ENCODE assay signal across 17 cellular contexts in the genomic region with DNA sequence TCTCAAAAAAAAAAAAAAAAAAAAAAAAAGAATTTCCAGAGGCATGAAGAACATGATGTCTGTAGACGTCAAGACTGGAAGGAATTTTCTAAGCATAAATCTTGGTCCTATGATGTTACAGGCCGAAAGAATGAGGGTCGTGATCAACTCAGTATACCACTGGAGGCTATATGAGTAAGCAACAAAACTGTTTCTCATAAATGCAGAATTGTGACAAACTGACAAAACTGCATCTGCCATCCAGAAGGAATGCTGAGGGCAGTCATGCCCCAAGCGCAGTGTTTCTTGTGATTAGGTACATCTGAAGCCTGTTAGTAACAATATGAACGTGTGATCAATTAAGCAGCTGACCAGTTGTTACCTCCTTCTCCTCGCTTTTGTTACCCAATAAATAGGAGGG. TPM values are rescaled to one million over a fixed set of nuclear protein-coding genes. Genes with fewer than 3 reads are reported as not detected.
DNase-seq lines count a peak whose midpoint lies in the region; ATAC-seq and TF ChIP-seq lines count a peak whose summit lies in the region.
"Had no signal": no experiment of that assay in that cellular context is flagged by ENCODE, and none has a peak within 500 bp of the region (broad histone marks: within the 10 kb centered on the region; RNA-seq: fewer than 3 reads in every experiment).

No MANE protein-coding gene starts in this region.

- H3K9me3 ChIP-seq in Panc1 (ENCODE audit: control insufficient read depth, insufficient read depth, low read depth, low read length) (no peaks in the 10 kb centered on the region), liver (ENCODE audit: control insufficient read depth in 4 of 4, low read length in 3 of 4) (no peaks in the 10 kb centered on the region)

- no peak overlapping the region for H3K4me3 ChIP-seq in Panc1 (ENCODE audit: low read depth in 2 of 2, low read length in 2 of 2)
- H3K4me3 ChIP-seq in fibroblast of mammary gland (ENCODE audit: control insufficient read depth, low read depth, low read length): no peak overlapping the region
- H3K4me3 ChIP-seq in liver (ENCODE audit: low read depth in 1 of 3, low read length in 3 of 3): peak overlapping the region; percentile 36 to 67 (median 57)
- H3K4me3 ChIP-seq: GM12878 had no signal

- TF ChIP-seq CTCF in Panc1 (IDR thresholded peaks at IDR 0.05) (no peak), fibroblast of mammary gland (conservative IDR thresholded peaks at IDR 0.05; ENCODE audit: control insufficient read depth, insufficient read depth, low read depth, low read length) (no peak), liver (IDR thresholded peaks at IDR 0.05; ENCODE audit: low read depth, low read length, missing input control) (no peak)

- H3K4me1 ChIP-seq in Panc1 (ENCODE audit: control insufficient read depth, insufficient read depth, low read length): no peaks in the 10 kb centered on the region
- peaks cover 0 to 17% (median 7%) of the 10 kb centered on the region in 4 donors for H3K4me1 ChIP-seq in liver (ENCODE audit: control insufficient read depth in 4 of 4, insufficient read depth in 4 of 4, low read length in 3 of 4)

- ATAC-seq in Panc1 (no peak), sciatic nerve (no peak), HG03460 (IDR thresholded peaks at IDR 0.05; ENCODE audit: unreplicated experiment) (no peak)
- ATAC-seq: GM12878 had no signal

- 65% methylated on average over 6 of the region's 6 CpGs for WGBS in liver

- CTCF ChIA-PET in Panc1 (lab: Charles Lee): no interaction called here

- H3K36me3 ChIP-seq in Panc1 (ENCODE audit: control insufficient read depth, insufficient read depth, low read length) (no peaks in the 10 kb centered on the region), liver (ENCODE audit: control insufficient read depth in 4 of 4, insufficient read depth in 3 of 4, low read depth in 1 of 4, low read length in 3 of 4) (no peaks in the 10 kb centered on the region)

- no peaks in the 10 kb centered on the region for H3K27me3 ChIP-seq in Panc1 (ENCODE audit: control insufficient read depth, insufficient read depth, low read length)
- no peaks in the 10 kb centered on the region for H3K27me3 ChIP-seq in liver (ENCODE audit: control insufficient read depth in 4 of 4, insufficient read depth in 4 of 4, low read length in 3 of 4)

- intact Hi-C loops in Panc1 (cut with micrococcal nuclease; ENCODE audit: unreplicated experiment): no loop called here
- intact Hi-C loops in sciatic nerve (cut with DNase I): no loop called here

- POLR2A ChIA-PET in Panc1 (lab: Charles Lee): no interaction called here

- TF ChIP-seq RAD21 in liver (IDR thresholded peaks at IDR 0.05): no peak

- BruUV-seq in Panc1 (replicated peaks; lab: Mats Ljungman, UMichigan): no TSS peak

- no peak for DNase-seq in Panc1 (ENCODE audit: low read depth, low spot score)
- peak; percentile 9 for DNase-seq in fibroblast of mammary gland (ENCODE audit: low read depth)
- no peak for DNase-seq in sciatic nerve (ENCODE audit: low spot score)
- no peak for DNase-seq in NCI-H1417 treated with DMSO at 0.1 percent for 48 hours (lab: John Stamatoyannopoulos, UW)
- no peak for DNase-seq in DMS153 (lab: John Stamatoyannopoulos, UW)
- DNase-seq: C1 segment of cervical spinal cord; CD4-positive, alpha-beta memory T cell; COR-L47; DMS79; EL; GDM1; GOT3; H7; HCEC 1CT had no signal

- H3K9ac ChIP-seq in liver (ENCODE audit: low read depth in 1 of 2, low read length in 2 of 2): peak overlapping the region in 1 of 2 donors; percentile 0

- H3K27ac ChIP-seq in Panc1 (ENCODE audit: low read length) (peak overlapping the region; percentile 42; the same call in 1 of the 2 replicates), liver (ENCODE audit: low read depth in 1 of 2, low read length in 2 of 2) (peak overlapping the region in 1 of 2 donors; percentile 93)

- in situ Hi-C loops in Panc1 (cut with HindIII; ENCODE audit: low pct_unique_long_range_greater_than_20kb, low sequenced_read_pairs): no loop called here

TF ChIP-seq in liver, 16 proteins besides CTCF, POLR2A, EP300 and RAD21:
- no peak for TF ChIP-seq EGR1 (IDR thresholded peaks at IDR 0.05; ENCODE audit: low read depth in 2 of 2)

RNA-seq across cellular contexts. Expression of a gene that starts 43.5 kb away (rescaled TPM):
- total RNA-seq in Panc1 (2021; ENCODE audit: unreplicated experiment): 259 TPM
- polyA plus RNA-seq in Panc1 (2012; ENCODE audit: insufficient read length): 87.8 TPM
- total RNA-seq in liver: 100 to 1,000 TPM in 1 of 2 donors, 10 to 100 TPM in 1; 57.8 to 110 TPM
- 10 to 100 TPM; 18.7 to 33.6 TPM for polyA plus RNA-seq in liver
- 57.4 TPM for total RNA-seq in sciatic nerve
- polyA plus RNA-seq: CD4-positive, alpha-beta memory T cell had no signal

Comparison
In these comparisons a context has a peak if more than half of its experiments do, and no peak if none do; other contexts are left out.
1. H3K4me3 ChIP-seq: peak in liver (3 of 3); none in Panc1 (0 of 2) and fibroblast of mammary gland (single experiment).